18 cellular contexts compared by ENCODE assay signal in genomic region chr20:61045876-61046585, GRCh38.
"Had no signal": no experiment of that assay in that cellular context is flagged by ENCODE, and none has a peak within 500 bp of the region (broad histone marks: within the 10 kb centered on the region; RNA-seq: fewer than 3 reads in every experiment).

No MANE protein-coding gene starts in this region.

- ATAC-seq: activated T-cell treated with anti-CD3 and anti-CD28 coated beads, Interleukin-2, amount 50 U/mL, for 4 hours; effector memory CD8-positive, alpha-beta T cell; left ventricle myocardium superior; mucosa of descending colon; stimulated activated naive B cell treated with anti-CD40 and anti-IgM and Interleukin-4, amounts not matched to agents 10 μg/mL and 1 μg/mL and 100 μg/mL, for 72 hours; upper lobe of right lung had no signal

- H3K36me3 ChIP-seq: ascending aorta, breast epithelium, sigmoid colon, thoracic aorta, upper lobe of right lung had no signal

- H3K4me1 ChIP-seq: ascending aorta, breast epithelium, sigmoid colon, upper lobe of right lung had no signal

- H3K27me3 ChIP-seq: ascending aorta, upper lobe of right lung had no signal

- H3K4me1 Mint-ChIP-seq: activated CD4-positive, alpha-beta T cell treated with anti-CD3 and anti-CD28 coated beads, Interleukin-2, amount 10 ng/mL, durations not matched to agents 7 days and 5 days; activated naive CD4-positive, alpha-beta T cell treated with anti-CD3 and anti-CD28 coated beads, Interleukin-2, amount 50 U/mL, for 24 hours; naive B cell; stimulated activated naive B cell treated with anti-CD40 and anti-IgM and Interleukin-4, amounts not matched to agents 10 μg/mL and 1 μg/mL and 100 μg/mL, for 72 hours had no signal

- H3K4me3 ChIP-seq: ascending aorta, breast epithelium, mucosa of descending colon, sigmoid colon, thoracic aorta, upper lobe of right lung had no signal

- FAIRE-seq: kidney had no signal

- H3K9me3 ChIP-seq: ascending aorta, breast epithelium, thoracic aorta, upper lobe of right lung had no signal

- H3K36me3 Mint-ChIP-seq: activated naive CD4-positive, alpha-beta T cell treated with anti-CD3 and anti-CD28 coated beads, Interleukin-2, amount 50 U/mL, for 24 hours; naive B cell; stimulated activated naive B cell treated with anti-CD40 and anti-IgM and Interleukin-4, amounts not matched to agents 10 μg/mL and 1 μg/mL and 100 μg/mL, for 72 hours had no signal

- H3K9me3 Mint-ChIP-seq: activated naive CD4-positive, alpha-beta T cell treated with anti-CD3 and anti-CD28 coated beads, Interleukin-2, amount 50 U/mL, for 24 hours had no signal

- H3K27me3 Mint-ChIP-seq: activated CD4-positive, alpha-beta T cell treated with anti-CD3 and anti-CD28 coated beads, Interleukin-2, amount 10 ng/mL, durations not matched to agents 7 days and 5 days; stimulated activated naive B cell treated with anti-CD40 and anti-IgM and Interleukin-4, amounts not matched to agents 10 μg/mL and 1 μg/mL and 100 μg/mL, for 72 hours had no signal

- H3K27ac Mint-ChIP-seq: activated CD4-positive, alpha-beta T cell treated with anti-CD3 and anti-CD28 coated beads, Interleukin-2, amount 10 ng/mL, durations not matched to agents 7 days and 5 days; activated naive CD4-positive, alpha-beta T cell treated with anti-CD3 and anti-CD28 coated beads, Interleukin-2, amount 50 U/mL, for 24 hours; effector memory CD8-positive, alpha-beta T cell; stimulated activated naive B cell treated with anti-CD40 and anti-IgM and Interleukin-4, amounts not matched to agents 10 μg/mL and 1 μg/mL and 100 μg/mL, for 72 hours had no signal

- DNase-seq: activated CD4-positive, alpha-beta T cell treated with anti-CD3 and anti-CD28 coated beads, Interleukin-2, amount 10 ng/mL, durations not matched to agents 7 days and 5 days; activated CD8-positive, alpha-beta memory T cell treated with anti-CD3 and anti-CD28 coated beads, Interleukin-2, amount 50 U/mL, for 4 hours; activated T-cell treated with anti-CD3 and anti-CD28 coated beads, Interleukin-2, amount 50 U/mL, for 4 hours; dermis blood vessel endothelial cell; effector memory CD8-positive, alpha-beta T cell; foreskin melanocyte; glutamatergic neuron; kidney; left ventricle myocardium superior; mucosa of descending colon; naive B cell; sigmoid colon; stimulated activated naive B cell treated with anti-CD40 and anti-IgM and Interleukin-4, amounts not matched to agents 10 μg/mL and 1 μg/mL and 100 μg/mL, for 72 hours; upper lobe of right lung had no signal

- H3K27ac ChIP-seq: ascending aorta, breast epithelium, sigmoid colon, thoracic aorta, upper lobe of right lung had no signal

- H3K4me3 Mint-ChIP-seq: activated CD4-positive, alpha-beta T cell treated with anti-CD3 and anti-CD28 coated beads, Interleukin-2, amount 10 ng/mL, durations not matched to agents 7 days and 5 days; activated naive CD4-positive, alpha-beta T cell treated with anti-CD3 and anti-CD28 coated beads, Interleukin-2, amount 50 U/mL, for 24 hours; activated T-cell treated with anti-CD3 and anti-CD28 coated beads, Interleukin-2, amount 50 U/mL, for 4 hours; effector memory CD8-positive, alpha-beta T cell; naive B cell; stimulated activated naive B cell treated with anti-CD40 and anti-IgM and Interleukin-4, amounts not matched to agents 10 μg/mL and 1 μg/mL and 100 μg/mL, for 72 hours had no signal
